Comparison of ENCODE assay signal across 29 cellular contexts in the genomic region with DNA sequence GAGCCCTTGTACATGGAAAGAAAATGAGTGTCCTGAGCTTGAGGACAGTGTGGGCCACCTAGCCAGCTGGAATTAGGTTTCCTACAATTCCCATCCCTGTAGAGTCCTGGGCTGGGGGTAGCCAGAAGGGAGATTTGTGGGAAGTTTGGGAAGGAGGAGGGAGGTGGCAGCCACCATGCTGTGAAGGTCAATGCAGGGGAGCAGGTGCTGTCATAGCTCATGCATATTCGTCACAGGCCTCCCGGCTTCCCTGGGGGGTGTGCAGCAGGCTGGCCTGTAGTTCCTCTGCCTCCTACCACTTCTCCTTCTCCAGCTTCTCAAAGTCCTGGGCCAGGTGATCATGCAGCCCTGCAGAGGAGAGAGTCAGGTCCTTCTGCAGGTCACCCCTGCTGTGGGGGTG.
"Had no signal": no experiment of that assay in that cellular context is flagged by ENCODE, and none has a peak within 500 bp of the region (broad histone marks: within the 10 kb centered on the region; RNA-seq: fewer than 3 reads in every experiment).

No MANE protein-coding gene starts in this region.

- DNase-seq: activated CD4-positive, alpha-beta T cell treated with anti-CD3 and anti-CD28 coated beads, Interleukin-2, amount 50 U/mL, for 1 hour; activated CD4-positive, CD25-positive, alpha-beta regulatory T cell treated with anti-CD3 and anti-CD28 coated beads, Interleukin-2, amount 50 U/mL, for 72 hours; activated CD8-positive, alpha-beta T cell treated with anti-CD3 and anti-CD28 coated beads for 36 hours; activated gamma-delta T cell treated with Interleukin-2 at 50 U/mL for 16 hours; activated naive CD4-positive, alpha-beta T cell treated with anti-CD3 and anti-CD28 coated beads, Interleukin-2, amount 50 U/mL, for 16 hours; activated T-cell treated with anti-CD3 and anti-CD28 coated beads, Interleukin-2, amount 50 U/mL, for 4 hours; amniotic stem cell; brain microvascular endothelial cell; central memory CD4-positive, alpha-beta T cell; foreskin keratinocyte; heart right ventricle; immature natural killer cell; kidney; left colon; midbrain; naive thymus-derived CD4-positive, alpha-beta T cell; ovary; right lobe of liver; stimulated activated CD4-positive, alpha-beta T cell treated with anti-CD3 and anti-CD28 coated beads, Interleukin-4, amount 100 ng/mL, for 1 hour; stimulated activated naive CD8-positive, alpha-beta T cell treated with anti-CD3 and anti-CD28 coated beads, Interleukin-15, amount 100 ng/mL, for 72 hours; substantia nigra; T-helper 9 cell; upper lobe of left lung; WERI-Rb-1 had no signal

- H3K36me3 ChIP-seq: brain microvascular endothelial cell, esophagus muscularis mucosa, heart right ventricle, ovary, right lobe of liver, upper lobe of left lung, vagina, WERI-Rb-1 had no signal

- FAIRE-seq: astrocyte, kidney, TTC549 had no signal

- H3K27ac ChIP-seq: brain microvascular endothelial cell, esophagus muscularis mucosa, foreskin keratinocyte, heart right ventricle, ovary, right lobe of liver, upper lobe of left lung, vagina, WERI-Rb-1 had no signal

- H3K27me3 ChIP-seq: brain microvascular endothelial cell, esophagus muscularis mucosa, foreskin keratinocyte, ovary, right lobe of liver, upper lobe of left lung, vagina had no signal

- ATAC-seq: activated CD8-positive, alpha-beta T cell treated with anti-CD3 and anti-CD28 coated beads for 36 hours; activated T-cell treated with anti-CD3 and anti-CD28 coated beads, Interleukin-2, amount 50 U/mL, for 4 hours; activated T-helper 17 cell treated with anti-CD3 and anti-CD28 coated beads, Interleukin-2, amount 50 U/mL, for 72 hours; foreskin keratinocyte; heart right ventricle; left colon; naive thymus-derived CD4-positive, alpha-beta T cell; right lobe of liver; stimulated activated naive CD8-positive, alpha-beta T cell treated with anti-CD3 and anti-CD28 coated beads, Interleukin-15, amount 100 ng/mL, for 72 hours had no signal

- H3K4me3 ChIP-seq: esophagus muscularis mucosa, heart right ventricle, ovary, right lobe of liver, upper lobe of left lung, vagina had no signal

- H3K9me3 ChIP-seq: esophagus muscularis mucosa, heart right ventricle, ovary, right lobe of liver, upper lobe of left lung, vagina had no signal

- H3K4me1 ChIP-seq: esophagus muscularis mucosa, foreskin keratinocyte, heart right ventricle, right lobe of liver, upper lobe of left lung, vagina had no signal
